ENCODE assay signal across 8 cellular contexts in genomic region chr6:138278326-138278725, GRCh38.
DNase-seq lines count a peak whose midpoint lies in the region; ATAC-seq and TF ChIP-seq lines count a peak whose summit lies in the region.

No MANE protein-coding gene starts in this region.

- H3K4me3 Mint-ChIP-seq in T-cell = no peak overlapping the region

- H3K79me2 ChIP-seq in PC-9 (ENCODE audit: low read depth) = no peaks in the 10 kb centered on the region

- no peaks in the 10 kb centered on the region for H4K20me1 ChIP-seq in PC-9 (ENCODE audit: insufficient read depth)

- H3K27ac Mint-ChIP-seq in T-cell = no peak overlapping the region

- no peaks in the 10 kb centered on the region for H3K36me3 Mint-ChIP-seq in T-cell

- H3K9me3 Mint-ChIP-seq in T-cell = no peaks in the 10 kb centered on the region

- H3K9me3 ChIP-seq in PC-9 (ENCODE audit: insufficient read depth, low read depth) (no peaks in the 10 kb centered on the region), tibial artery (no peaks in the 10 kb centered on the region)

- 0 out of 2 replicates have a peak, but pooled peaks cover 7% of the 10 kb centered on the region for H3K36me3 ChIP-seq in PC-9 (ENCODE audit: low read depth)
- no peaks in the 10 kb centered on the region for H3K36me3 ChIP-seq in tibial artery

- H3K27me3 ChIP-seq in PC-9 (ENCODE audit: insufficient read depth, low read depth) (no peaks in the 10 kb centered on the region), tibial artery (no peaks in the 10 kb centered on the region)

- TF ChIP-seq CTCF in GM12872 (IDR thresholded peaks at IDR 0.05; ENCODE audit: insufficient read depth, low read depth, low read length) = 0 out of 3 replicates have a peak, but pooled peaks have one; percentile 6
- peak; percentile 38; the same call in 1 of the 2 replicates for TF ChIP-seq CTCF in PC-9 (conservative IDR thresholded peaks at IDR 0.05)
- TF ChIP-seq CTCF in fibroblast of villous mesenchyme (IDR thresholded peaks at IDR 0.05; ENCODE audit: insufficient read depth, low read depth, low read length) = peak; percentile 33
- TF ChIP-seq CTCF in omental fat pad (IDR thresholded peaks at IDR 0.05) = no peak
- no peak for TF ChIP-seq CTCF in tibial artery (IDR thresholded peaks at IDR 0.05)

- no peaks in the 10 kb centered on the region for H3F3A ChIP-seq in PC-9 (ENCODE audit: insufficient read depth, low read depth)

- peak; percentile 87 for ATAC-seq in omental fat pad (ENCODE audit: low FRiP score)
- ATAC-seq in T-cell (replicated peaks in 1 of 4) = no peak
- no peak for ATAC-seq in HG03045 (IDR thresholded peaks at IDR 0.05; ENCODE audit: unreplicated experiment)

- DNase-seq in PC-9 = no peak
- DNase-seq in fibroblast of villous mesenchyme (ENCODE audit: low read depth) = no peak
- DNase-seq in omental fat pad (ENCODE audit: low spot score) = no peak
- no peak for DNase-seq in GF-D8 (lab: John Stamatoyannopoulos, UW)
- no peak for DNase-seq in T-cell
- no peak for DNase-seq in tibial artery

- H3K27ac ChIP-seq in PC-9 (no peak overlapping the region), tibial artery (no peak overlapping the region)

- H3K9me2 ChIP-seq in PC-9 (ENCODE audit: insufficient read depth) = no peaks in the 10 kb centered on the region

- POLR2A ChIA-PET in PC-9 (lab: Charles Lee; ENCODE audit: unreplicated experiment) (no interaction called here), T-cell (lab: Charles Lee) (no interaction called here)

- H3K4me3 ChIP-seq in PC-9 (no peak overlapping the region), fibroblast of villous mesenchyme (ENCODE audit: low read depth, low read length) (no peak overlapping the region), tibial artery (no peak overlapping the region)

- H3K27me3 Mint-ChIP-seq in T-cell = peaks cover 0 to 2% of the 10 kb centered on the region in 2 donors

- no peaks in the 10 kb centered on the region for H3K4me1 ChIP-seq in PC-9 (replicated peaks; ENCODE audit: insufficient read depth)
- no peaks in the 10 kb centered on the region for H3K4me1 ChIP-seq in tibial artery

- no peak overlapping the region for H3K4me2 ChIP-seq in PC-9

- H2AFZ ChIP-seq in PC-9 = no peak overlapping the region

- H3K4me1 Mint-ChIP-seq in T-cell = no peaks in the 10 kb centered on the region

- BruUV-seq in PC-9 (replicated peaks; lab: Mats Ljungman, UMichigan) = no TSS peak

- CTCF ChIA-PET in PC-9 (lab: Charles Lee) = no interaction called here
- CTCF ChIA-PET in T-cell (lab: Charles Lee) = no interaction called here

- intact Hi-C loops in PC-9 (cut with micrococcal nuclease; ENCODE audit: unreplicated experiment) (no loop called here), tibial artery (cut with DNase I; ENCODE audit: low total_unique reads) (no loop called here)

Comparison
In these comparisons a context has a peak if more than half of its experiments do, and no peak if none do; other contexts are left out.
1. CTCF ChIP-seq: peak in GM12872 (single experiment), PC-9 (single experiment) and fibroblast of villous mesenchyme (single experiment); none in omental fat pad (0 of 3) and tibial artery (0 of 2).